8 cellular contexts compared by ENCODE assay signal in genomic region chr19:29662604-29663404, GRCh38. TPM values are rescaled to one million over a fixed set of nuclear protein-coding genes. Genes with fewer than 3 reads are reported as not detected.
DNase-seq lines count a peak whose midpoint lies in the region; ATAC-seq and TF ChIP-seq lines count a peak whose summit lies in the region.

No MANE protein-coding gene starts in this region.

- H3K27ac ChIP-seq in Panc1 (ENCODE audit: low read length) = peak overlapping the region; percentile 83
- peak overlapping the region; percentile 45 for H3K27ac ChIP-seq in duodenal mucosa (ENCODE audit: low read depth, low read length)

- H3K4me1 ChIP-seq in Panc1 (ENCODE audit: control insufficient read depth, insufficient read depth, low read length) = peaks cover 46% of the 10 kb centered on the region
- peaks cover 20 to 28% of the 10 kb centered on the region in 2 donors for H3K4me1 ChIP-seq in duodenal mucosa (ENCODE audit: control insufficient read depth in 1 of 2, insufficient read depth in 2 of 2, low read length in 2 of 2)

- BruUV-seq in Panc1 (replicated peaks; lab: Mats Ljungman, UMichigan) = no TSS peak

- POLR2A ChIA-PET in Panc1 (lab: Charles Lee) (no interaction called here), HEK293T (lab: Yijun Ruan, JAX) (interaction anchor here (1.7 to 2.2 kb wide), 2 partner anchors 52 to 57 kb away, joined by 5 to 11 read pairs; partner anchors contain the start of genes C19orf12 and POP4)

- in situ Hi-C loops in Panc1 (cut with HindIII; ENCODE audit: low pct_unique_long_range_greater_than_20kb, low sequenced_read_pairs) = no loop called here

- no peaks in the 10 kb centered on the region for H3K36me3 ChIP-seq in Panc1 (ENCODE audit: control insufficient read depth, insufficient read depth, low read length)
- H3K36me3 ChIP-seq in duodenal mucosa (ENCODE audit: control insufficient read depth in 1 of 2, insufficient read depth in 2 of 2, low read length in 2 of 2) = no peaks in the 10 kb centered on the region

- H3K4me3 ChIP-seq in Panc1 (ENCODE audit: low read depth in 2 of 2, low read length in 2 of 2) (peak overlapping the region; percentile 3 to 29; a peak in 3 of 4 replicates), duodenal mucosa (ENCODE audit: low read depth in 1 of 2, low read length in 2 of 2) (no peak overlapping the region)

- TF ChIP-seq CTCF in Panc1 (IDR thresholded peaks at IDR 0.05) = no peak
- no peak for TF ChIP-seq CTCF in nephron (IDR thresholded peaks at IDR 0.05; ENCODE audit: unreplicated experiment in 3 of 3)

- peak overlapping the region; percentile 4 to 16 for H3K9ac ChIP-seq in duodenal mucosa (ENCODE audit: low read depth in 1 of 2, low read length in 2 of 2)

- CTCF ChIA-PET in Panc1 (lab: Charles Lee) = interaction anchor here (0.6 to 1.6 kb wide), 2 partner anchors 54 to 55 kb away, joined by 3 to 4 read pairs; no protein-coding TSS in a partner anchor
- CTCF ChIA-PET in HEK293T (lab: Yijun Ruan, JAX) = interaction anchor here (0.8 kb wide), 1 partner anchor 54 kb away, joined by 3 read pairs; no protein-coding TSS in a partner anchor

- H3K27me3 ChIP-seq in Panc1 (ENCODE audit: control insufficient read depth, insufficient read depth, low read length) = no peaks in the 10 kb centered on the region
- no peaks in the 10 kb centered on the region for H3K27me3 ChIP-seq in duodenal mucosa (ENCODE audit: control insufficient read depth in 1 of 2, insufficient read depth in 2 of 2, low read length in 2 of 2)

- peaks cover 2% of the 10 kb centered on the region for H3K9me3 Mint-ChIP-seq in nephron

- intact Hi-C loops in Panc1 (cut with micrococcal nuclease; ENCODE audit: unreplicated experiment) = no loop called here

- H3K36me3 Mint-ChIP-seq in nephron (ENCODE audit: low read depth) = no peaks in the 10 kb centered on the region

- H3K27ac Mint-ChIP-seq in nephron = peak overlapping the region; percentile 74 to 87 (median 87)

- H3K4me3 Mint-ChIP-seq in nephron = peak overlapping the region; percentile 25 to 47 (median 45)

- DNase-seq in ELF-1 (ENCODE audit: low read depth, low spot score) (peak; percentile 34), Panc1 (ENCODE audit: low read depth, low spot score) (no peak), HEK293T (ENCODE audit: extremely low spot score) (no peak), KG1 (lab: John Stamatoyannopoulos, UW) (no peak)

- ATAC-seq in Panc1 = peak; percentile 26
- no peak for ATAC-seq in HG03521 (IDR thresholded peaks at IDR 0.05; ENCODE audit: unreplicated experiment)
- ATAC-seq in GM21447 (IDR thresholded peaks at IDR 0.05; ENCODE audit: unreplicated experiment) = no peak

- H3K9me3 ChIP-seq in Panc1 (ENCODE audit: control insufficient read depth, insufficient read depth, low read depth, low read length) = no peaks in the 10 kb centered on the region
- H3K9me3 ChIP-seq in duodenal mucosa (ENCODE audit: control insufficient read depth in 1 of 2, low read length in 2 of 2) = no peaks in the 10 kb centered on the region

- H3K27me3 Mint-ChIP-seq in nephron (ENCODE audit: low read depth) = peaks cover 17% of the 10 kb centered on the region

- H3K4me1 Mint-ChIP-seq in nephron = peaks cover 39% of the 10 kb centered on the region

TF ChIP-seq in HEK293T, 16 proteins besides CTCF, POLR2A, EP300 and RAD21:
- no peak for TF ChIP-seq FOXM1 (IDR thresholded peaks at IDR 0.05; ENCODE audit: borderline replicate concordance)
- no peak for TF ChIP-seq SP1 (IDR thresholded peaks at IDR 0.05)
- TF ChIP-seq HDGF (IDR thresholded peaks at IDR 0.05; ENCODE audit: borderline replicate concordance) = no peak
- TF ChIP-seq NFRKB (IDR thresholded peaks at IDR 0.05) = no peak
- TF ChIP-seq FOXA1 (IDR thresholded peaks at IDR 0.05) = no peak
- no peak for TF ChIP-seq FOXK2 (IDR thresholded peaks at IDR 0.05)
- no peak for TF ChIP-seq TARDBP (IDR thresholded peaks at IDR 0.05)
- no peak for TF ChIP-seq ARNT (IDR thresholded peaks at IDR 0.05)
- TF ChIP-seq SUZ12 (IDR thresholded peaks at IDR 0.05) = no peak
- TF ChIP-seq PKNOX1 (IDR thresholded peaks at IDR 0.05) = no peak
- TF ChIP-seq BHLHE40 (IDR thresholded peaks at IDR 0.05; ENCODE audit: borderline replicate concordance) = no peak
- TF ChIP-seq ELF4 (IDR thresholded peaks at IDR 0.05) = no peak
- TF ChIP-seq L3MBTL2 (conservative IDR thresholded peaks at IDR 0.05) = no peak

RNA-seq across cellular contexts. Expression of gene PLEKHF1, which starts 2.5 kb away (rescaled TPM):
- total RNA-seq in Panc1 (2021; ENCODE audit: unreplicated experiment) = 22.4 TPM
- 31.8 TPM for polyA plus RNA-seq in Panc1 (2012; ENCODE audit: insufficient read length)

RNA-seq across cellular contexts. Expression of gene C19orf12, which starts 52.3 kb away (rescaled TPM):
- 43.4 TPM for total RNA-seq in Panc1 (2021; ENCODE audit: unreplicated experiment)
- polyA plus RNA-seq in Panc1 (2012; ENCODE audit: insufficient read length) = 46.7 TPM

RNA-seq across cellular contexts. Expression of gene POP4, which starts 56.7 kb away (rescaled TPM):
- 116 TPM for total RNA-seq in Panc1 (2021; ENCODE audit: unreplicated experiment)
- polyA plus RNA-seq in Panc1 (2012; ENCODE audit: insufficient read length) = 77.5 TPM

Comparison
In these comparisons a context has a peak if more than half of its experiments do, and no peak if none do; other contexts are left out.
1. H3K4me3 ChIP-seq: peak in Panc1 (2 of 2); none in duodenal mucosa (0 of 2).